28 cellular contexts compared by ENCODE assay signal in genomic region chr4:152000518-152000917, GRCh38.
"Had no signal": no experiment of that assay in that cellular context is flagged by ENCODE, and none has a peak within 500 bp of the region (broad histone marks: within the 10 kb centered on the region; RNA-seq: fewer than 3 reads in every experiment).

No MANE protein-coding gene starts in this region.

- FAIRE-seq: keratinocyte, small intestine, urothelium cell line had no signal

- DNase-seq: cerebellar nuclear complex; cortex of kidney; dorsolateral prefrontal cortex; effector CD8-positive, alpha-beta T cell; endodermal cell; foreskin keratinocyte; hypothalamus; immature natural killer cell; mesenchymal stem cell; mucosa of descending colon; naive B cell; nucleus accumbens; ovary; posterior cingulate gyrus; right lobe of liver; small intestine; stimulated activated CD4-positive, alpha-beta T cell treated with anti-CD3 and anti-CD28 coated beads, Interleukin-15, amount 100 ng/mL, for 24 hours; stimulated activated CD4-positive, alpha-beta T cell treated with anti-CD3 and anti-CD28 coated beads, Interleukin-2, amount 100 ng/mL, for 48 hours; stimulated activated naive B cell treated with anti-CD40 and anti-IgM and Interleukin-4, amounts not matched to agents 10 μg/mL and 1 μg/mL and 100 μg/mL, for 72 hours; upper lobe of left lung had no signal

- H3K27me3 ChIP-seq: ovary, right lobe of liver, tibial nerve, upper lobe of left lung had no signal

- H3K4me3 ChIP-seq: dorsolateral prefrontal cortex, esophagus muscularis mucosa, lung, mucosa of descending colon, ovary, right lobe of liver, thoracic aorta, tibial nerve, upper lobe of left lung had no signal

- H3K36me3 ChIP-seq: esophagus muscularis mucosa, ovary, right lobe of liver, thoracic aorta, tibial nerve, upper lobe of left lung had no signal

- ATAC-seq: foreskin keratinocyte; left lobe of liver; mucosa of descending colon; natural killer cell treated with Interleukin-12 subunit alpha and Interleukin-12 subunit beta and Interleukin-15 and Interleukin-18, amount 100 ng/mL, for 72 hours; right lobe of liver; stimulated activated naive B cell treated with anti-CD40 and anti-IgM and Interleukin-4, amounts not matched to agents 10 μg/mL and 1 μg/mL and 100 μg/mL, for 72 hours had no signal

- H3K4me1 ChIP-seq: esophagus muscularis mucosa, foreskin keratinocyte, right lobe of liver, tibial nerve, upper lobe of left lung had no signal

- H3K9me3 ChIP-seq: esophagus muscularis mucosa, mucosa of descending colon, ovary, right lobe of liver, thoracic aorta, tibial nerve, upper lobe of left lung had no signal

- H3K27ac ChIP-seq: dorsolateral prefrontal cortex, esophagus muscularis mucosa, foreskin keratinocyte, ovary, right lobe of liver, thoracic aorta, tibial nerve, upper lobe of left lung had no signal
